8 cellular contexts compared by ENCODE assay signal in the genomic region with DNA sequence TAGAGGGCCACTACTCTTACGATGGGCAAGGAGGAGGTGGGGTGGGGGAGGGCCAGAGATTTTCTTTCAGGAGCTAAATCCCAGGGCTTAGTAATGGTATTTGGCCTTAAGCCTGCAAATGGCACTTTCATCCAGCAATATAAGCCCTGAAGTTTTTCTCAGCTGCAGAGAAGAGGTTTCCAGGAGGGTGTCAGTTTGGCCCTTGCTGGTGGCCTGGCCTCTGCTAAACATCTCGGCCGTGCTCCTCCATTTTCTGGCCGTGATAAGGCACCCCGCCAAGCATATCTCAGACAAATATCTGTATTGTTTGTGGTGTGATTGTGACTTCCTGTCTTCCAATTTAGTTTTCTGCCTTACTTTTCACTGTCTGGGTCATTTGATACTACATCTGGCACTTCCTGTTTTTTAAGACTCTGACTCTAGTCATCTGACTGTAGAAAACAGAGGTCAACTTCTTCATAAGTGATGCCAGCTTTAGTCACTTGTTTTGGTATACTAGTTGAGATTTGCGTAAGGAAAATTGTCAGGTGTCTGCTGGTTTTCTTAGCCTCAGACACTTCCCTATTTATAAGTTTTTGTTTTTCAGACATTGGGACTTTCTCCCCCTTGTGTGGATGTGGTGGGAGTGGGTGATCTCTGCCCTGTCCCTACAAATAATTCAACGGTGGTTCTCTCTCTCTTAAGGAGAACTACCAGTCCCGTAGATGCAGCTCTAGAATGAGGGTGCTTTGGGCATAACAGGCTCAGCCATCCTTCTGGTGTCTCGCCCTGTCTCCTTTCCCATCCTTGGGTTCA.
DNase-seq lines count a peak whose midpoint lies in the region; ATAC-seq and TF ChIP-seq lines count a peak whose summit lies in the region.

No MANE protein-coding gene starts in this region.

- peak in 2 of 4 donors; percentile 53 to 80 for TF ChIP-seq EP300 in sigmoid colon (IDR thresholded peaks at IDR 0.05)

- H3K4me3 ChIP-seq in sigmoid colon: no peak overlapping the region

- H3K9me3 ChIP-seq in sigmoid colon: no peaks in the 10 kb centered on the region

- peaks cover 2% of the 10 kb centered on the region for H3K27me3 Mint-ChIP-seq in IgD-negative memory B cell
- H3K27me3 Mint-ChIP-seq in activated CD4-positive, alpha-beta T cell treated with anti-CD3 and anti-CD28 coated beads, Interleukin-2, amount 10 ng/mL, durations not matched to agents 24 days and 14 days: no peaks in the 10 kb centered on the region

- peaks cover 0 to 2% (median 1%) of the 10 kb centered on the region in 3 donors for H3K9me3 Mint-ChIP-seq in IgD-negative memory B cell
- peaks cover 10% of the 10 kb centered on the region for H3K9me3 Mint-ChIP-seq in activated CD4-positive, alpha-beta T cell treated with anti-CD3 and anti-CD28 coated beads, Interleukin-2, amount 10 ng/mL, durations not matched to agents 24 days and 14 days

- DNase-seq in ELF-1 (ENCODE audit: low read depth, low spot score) (peak; percentile 39), erythroblast (lab: John Stamatoyannopoulos, UW) (peak in 1 of 2 experiments; percentile 43), sigmoid colon (no peak), NCI-H187 (lab: John Stamatoyannopoulos, UW) (no peak), T1000 (lab: John Stamatoyannopoulos, UW) (no peak)
- peak; percentile 81 for DNase-seq in activated CD4-positive, alpha-beta T cell treated with anti-CD3 and anti-CD28 coated beads, Interleukin-2, amount 10 ng/mL, durations not matched to agents 24 days and 14 days

- TF ChIP-seq CTCF in sigmoid colon (IDR thresholded peaks at IDR 0.05): no peak

- H3K27me3 ChIP-seq in sigmoid colon: no peaks in the 10 kb centered on the region

- peak overlapping the region; percentile 68 to 99 (median 95) for H3K27ac Mint-ChIP-seq in IgD-negative memory B cell
- peak overlapping the region; percentile 89 for H3K27ac Mint-ChIP-seq in activated CD4-positive, alpha-beta T cell treated with anti-CD3 and anti-CD28 coated beads, Interleukin-2, amount 10 ng/mL, durations not matched to agents 24 days and 14 days

- peak; percentile 5 for TF ChIP-seq POLR2A in erythroblast (IDR thresholded peaks at IDR 0.05; ENCODE audit: low read length)
- no peak for TF ChIP-seq POLR2A in sigmoid colon (IDR thresholded peaks at IDR 0.05)

- peak overlapping the region; percentile 19 to 57 (median 42) for H3K27ac ChIP-seq in sigmoid colon

- peaks cover 0 to 14% (median 7%) of the 10 kb centered on the region in 4 donors for H3K4me1 ChIP-seq in sigmoid colon

- H3K4me1 Mint-ChIP-seq in IgD-negative memory B cell: peaks cover 18 to 55% (median 42%) of the 10 kb centered on the region in 3 donors
- H3K4me1 Mint-ChIP-seq in activated CD4-positive, alpha-beta T cell treated with anti-CD3 and anti-CD28 coated beads, Interleukin-2, amount 10 ng/mL, durations not matched to agents 24 days and 14 days: peaks cover 44% of the 10 kb centered on the region

- 35 to 60% methylated on average over 9 of the region's 9 CpGs for WGBS in sigmoid colon, 2 donors

- peaks cover 2% of the 10 kb centered on the region for H3K36me3 Mint-ChIP-seq in IgD-negative memory B cell
- peaks cover 2% of the 10 kb centered on the region for H3K36me3 Mint-ChIP-seq in activated CD4-positive, alpha-beta T cell treated with anti-CD3 and anti-CD28 coated beads, Interleukin-2, amount 10 ng/mL, durations not matched to agents 24 days and 14 days (ENCODE audit: low read depth)

- H3K4me3 Mint-ChIP-seq in IgD-negative memory B cell: peak overlapping the region; percentile 9 to 86 (median 47)
- peak overlapping the region; percentile 43 for H3K4me3 Mint-ChIP-seq in activated CD4-positive, alpha-beta T cell treated with anti-CD3 and anti-CD28 coated beads, Interleukin-2, amount 10 ng/mL, durations not matched to agents 24 days and 14 days

- intact Hi-C loops in activated CD4-positive, alpha-beta T cell treated with anti-CD3 and anti-CD28 coated beads, Interleukin-2, amount 10 ng/mL, durations not matched to agents 24 days and 14 days (cut with micrococcal nuclease): loop anchor here (1.0 to 10.0 kb wide), 11 partner anchors 32 to 424 kb away; partner anchors contain the start of genes CXCR4 and DARS1
- intact Hi-C loops in sigmoid colon (cut with DNase I): no loop called here

- peak; percentile 88 for ATAC-seq in GM21576 (IDR thresholded peaks at IDR 0.05; ENCODE audit: unreplicated experiment)

- H3K36me3 ChIP-seq in sigmoid colon: no peaks in the 10 kb centered on the region

Comparison
In these comparisons a context has a peak if more than half of its experiments do, and no peak if none do; other contexts are left out.
1. DNase-seq: peak in ELF-1 (single experiment) and activated CD4-positive, alpha-beta T cell treated with anti-CD3 and anti-CD28 coated beads, Interleukin-2, amount 10 ng/mL, durations not matched to agents 24 days and 14 days (single experiment); none in sigmoid colon (single experiment), NCI-H187 (0 of 2) and T1000 (single experiment).